In genomic region chr3:42129014-42129953, GRCh38 we compare ENCODE assay signal across 10 cellular contexts. TPM values are rescaled to one million over a fixed set of nuclear protein-coding genes. Genes with fewer than 3 reads are reported as not detected.
A peak's percentile ranks its signal among the peaks of the same experiment; 100 is the strongest.
DNase-seq lines count a peak whose midpoint lies in the region; ATAC-seq lines count a peak whose summit lies in the region.
"Had no signal": no experiment of that assay in that cellular context is flagged by ENCODE, and none has a peak within 500 bp of the region (broad histone marks: within the 10 kb centered on the region; RNA-seq: fewer than 3 reads in every experiment).

No MANE protein-coding gene starts in this region.

- H3K4me3 Mint-ChIP-seq in activated T-helper 17 cell treated with anti-CD3 and anti-CD28 coated beads, Interleukin-2, amount 50 U/mL, for 72 hours = no peak overlapping the region

- peak; percentile 65 for ATAC-seq in HG02610 (IDR thresholded peaks at IDR 0.05; ENCODE audit: unreplicated experiment)
- peak; percentile 82 for ATAC-seq in activated T-helper 17 cell treated with anti-CD3 and anti-CD28 coated beads, Interleukin-2, amount 50 U/mL, for 72 hours (replicated peaks)

- no peak overlapping the region for H3K18ac ChIP-seq in mesendoderm (ENCODE audit: low read length)

- peak overlapping the region; percentile 2 for H3K27ac Mint-ChIP-seq in activated T-helper 17 cell treated with anti-CD3 and anti-CD28 coated beads, Interleukin-2, amount 50 U/mL, for 72 hours

- H3K4me2 ChIP-seq in mesendoderm (ENCODE audit: low read length) = no peak overlapping the region

- no peak overlapping the region for H2AK5ac ChIP-seq in mesendoderm (ENCODE audit: low read length)

- no peak overlapping the region for H2BK15ac ChIP-seq in mesendoderm (replicated peaks; ENCODE audit: low read depth)

- peaks cover 5% of the 10 kb centered on the region for H3K4me1 Mint-ChIP-seq in activated T-helper 17 cell treated with anti-CD3 and anti-CD28 coated beads, Interleukin-2, amount 50 U/mL, for 72 hours

- no peaks in the 10 kb centered on the region for H3K36me3 ChIP-seq in mesendoderm (ENCODE audit: control insufficient read depth, insufficient read depth, low read length)

- no peak overlapping the region for H4K8ac ChIP-seq in mesendoderm (ENCODE audit: low read depth, low read length)

- DNase-seq in Daoy (ENCODE audit: low read depth) = peak; percentile 47
- peak; percentile 69 for DNase-seq in mesendoderm
- no peak for DNase-seq in NCI-H1092 (lab: John Stamatoyannopoulos, UW)
- no peak for DNase-seq in NCI-H2171 (lab: John Stamatoyannopoulos, UW)
- no peak for DNase-seq in NCI-H524 (lab: John Stamatoyannopoulos, UW)
- DNase-seq in OCI-M1 (lab: John Stamatoyannopoulos, UW) = no peak
- DNase-seq: right cardiac atrium, upper lobe of left lung had no signal

- no peaks in the 10 kb centered on the region for H3K4me1 ChIP-seq in mesendoderm (ENCODE audit: control insufficient read depth, low read depth, low read length)

- H3K4me3 ChIP-seq in mesendoderm (ENCODE audit: low read length) = no peak overlapping the region
- H3K4me3 ChIP-seq: upper lobe of left lung had no signal

- no peaks in the 10 kb centered on the region for H3K27me3 ChIP-seq in mesendoderm (ENCODE audit: insufficient read depth, low read length, poor library complexity)
- H3K27me3 ChIP-seq: upper lobe of left lung had no signal

- no peaks in the 10 kb centered on the region for H3K79me2 ChIP-seq in mesendoderm (ENCODE audit: control insufficient read depth, insufficient read depth, low read length)

- no CpG with 5 or more reads among the region's 18 CpGs for WGBS in mesendoderm (ENCODE audit: extremely low coverage, insufficient coverage, low lambda C conversion rate)

- no peak overlapping the region for H3K9ac ChIP-seq in mesendoderm (ENCODE audit: low read length)

- no peaks in the 10 kb centered on the region for H3K27me3 Mint-ChIP-seq in activated T-helper 17 cell treated with anti-CD3 and anti-CD28 coated beads, Interleukin-2, amount 50 U/mL, for 72 hours

- no peaks in the 10 kb centered on the region for H3K9me3 Mint-ChIP-seq in activated T-helper 17 cell treated with anti-CD3 and anti-CD28 coated beads, Interleukin-2, amount 50 U/mL, for 72 hours

- H3K56ac ChIP-seq in mesendoderm (ENCODE audit: low read length) = no peak overlapping the region

- no peak overlapping the region for H3K23ac ChIP-seq in mesendoderm (ENCODE audit: low read length)

- peaks cover 49% of the 10 kb centered on the region for H3K36me3 Mint-ChIP-seq in activated T-helper 17 cell treated with anti-CD3 and anti-CD28 coated beads, Interleukin-2, amount 50 U/mL, for 72 hours (ENCODE audit: low read depth)

- H3K4ac ChIP-seq in mesendoderm (ENCODE audit: low read depth, low read length) = no peak overlapping the region

- no peak overlapping the region for H4K5ac ChIP-seq in mesendoderm (ENCODE audit: low read length)

- H3K79me1 ChIP-seq in mesendoderm (ENCODE audit: low read length) = no peaks in the 10 kb centered on the region

- H2BK120ac ChIP-seq in mesendoderm (ENCODE audit: low read depth, low read length) = no peak overlapping the region

- H2BK5ac ChIP-seq in mesendoderm (ENCODE audit: low read length) = no peak overlapping the region

- H3K27ac ChIP-seq in mesendoderm (ENCODE audit: low read depth, low read length) = no peak overlapping the region

RNA-seq across cellular contexts. Expression of gene TRAK1, which starts 38.1 kb away (rescaled TPM):
- 7.1 and 7.4 TPM in 2 replicates for total RNA-seq in Daoy (2014; rRNA removed; shearing (Covaris generic))
- 10 to 100 TPM; 17.4 to 23.8 TPM for total RNA-seq in activated T-helper 17 cell treated with anti-CD3 and anti-CD28 coated beads, Interleukin-2, amount 50 U/mL, for 72 hours
- 20.1 TPM for polyA plus RNA-seq in mesendoderm (2013, experiment 1 of 2)
- polyA plus RNA-seq in mesendoderm (2013, experiment 2 of 2) = 19.9 TPM

Comparison
In these comparisons a context has a peak if more than half of its experiments do, and no peak if none do; other contexts are left out.
1. DNase-seq: peak in Daoy (single experiment) and mesendoderm (single experiment); none in NCI-H1092 (single experiment), NCI-H2171 (single experiment), NCI-H524 (0 of 2) and OCI-M1 (single experiment).